Comparison of ENCODE assay signal across 29 cellular contexts in genomic region chr9:68627594-68627993, GRCh38.
"Had no signal": no experiment of that assay in that cellular context is flagged by ENCODE, and none has a peak within 500 bp of the region (broad histone marks: within the 10 kb centered on the region; RNA-seq: fewer than 3 reads in every experiment).

No MANE protein-coding gene starts in this region.

- H3K4me1 ChIP-seq: ascending aorta, breast epithelium, colonic mucosa, esophagus squamous epithelium, gastroesophageal sphincter had no signal

- DNase-seq: activated CD4-positive, alpha-beta memory T cell treated with anti-CD3 and anti-CD28 coated beads for 36 hours; activated CD4-positive, alpha-beta T cell treated with anti-CD3 and anti-CD28 coated beads for 36 hours; activated CD4-positive, alpha-beta T cell treated with anti-CD3 and anti-CD28 coated beads, Interleukin-2, amount 10 ng/mL, durations not matched to agents 24 days and 14 days; activated CD4-positive, CD25-positive, alpha-beta regulatory T cell; activated CD4-positive, CD25-positive, alpha-beta regulatory T cell treated with anti-CD3 and anti-CD28 coated beads, Interleukin-2, amount 50 U/mL, for 72 hours; activated CD8-positive, alpha-beta memory T cell treated with anti-CD3 and anti-CD28 coated beads, Interleukin-2, amount 10 ng/mL, durations not matched to agents 7 days and 5 days; activated CD8-positive, alpha-beta memory T cell treated with anti-CD3 and anti-CD28 coated beads, Interleukin-2, amount 50 U/mL, for 48 hours; activated CD8-positive, alpha-beta T cell treated with anti-CD3 and anti-CD28 coated beads, Interleukin-2, amount 10 ng/mL, durations not matched to agents 7 days and 5 days; activated gamma-delta T cell; activated naive CD4-positive, alpha-beta T cell; activated naive CD4-positive, alpha-beta T cell treated with anti-CD3 and anti-CD28 coated beads, Interleukin-2, amount 10 ng/mL, durations not matched to agents 7 days and 5 days; activated naive CD8-positive, alpha-beta T cell treated with anti-CD3 and anti-CD28 coated beads, Interleukin-2, amount 10 ng/mL, durations not matched to agents 7 days and 5 days; activated T-cell treated with anti-CD3 and anti-CD28 coated beads for 4 hours; activated T-cell treated with anti-CD3 and anti-CD28 coated beads, Interleukin-2, amount 50 U/mL, for 24 hours; activated T-cell treated with anti-CD3 and anti-CD28 coated beads, Interleukin-2, amount 50 U/mL, for 72 hours; central memory CD4-positive, alpha-beta T cell; cerebellar nuclear complex; colonic mucosa; effector CD8-positive, alpha-beta T cell; esophagus squamous epithelium; foreskin melanocyte; heart right ventricle; T-helper 2 cell had no signal

- ATAC-seq: activated CD4-positive, alpha-beta T cell treated with anti-CD3 and anti-CD28 coated beads for 36 hours; activated CD8-positive, alpha-beta memory T cell treated with anti-CD3 and anti-CD28 coated beads, Interleukin-2, amount 10 ng/mL, durations not matched to agents 7 days and 5 days; activated CD8-positive, alpha-beta T cell treated with anti-CD3 and anti-CD28 coated beads, Interleukin-2, amount 10 ng/mL, durations not matched to agents 7 days and 5 days; activated naive CD4-positive, alpha-beta T cell treated with anti-CD3 and anti-CD28 coated beads, Interleukin-2, amount 50 U/mL, for 72 hours; activated T-cell treated with anti-CD3 and anti-CD28 coated beads, Interleukin-2, amount 50 U/mL, for 72 hours; gastroesophageal sphincter; heart right ventricle had no signal

- H3K27ac ChIP-seq: ascending aorta, breast epithelium, colonic mucosa, epithelial cell of prostate, esophagus squamous epithelium, gastroesophageal sphincter, heart right ventricle had no signal

- H3K27me3 ChIP-seq: ascending aorta, breast epithelium, cardiac muscle cell, colonic mucosa, esophagus squamous epithelium, gastroesophageal sphincter, heart right ventricle had no signal

- H3K9me3 ChIP-seq: ascending aorta, breast epithelium, colonic mucosa, esophagus squamous epithelium, gastroesophageal sphincter, heart right ventricle had no signal

- H3K36me3 ChIP-seq: ascending aorta, breast epithelium, cardiac muscle cell, colonic mucosa, esophagus squamous epithelium, gastroesophageal sphincter, heart right ventricle had no signal

- H3K4me3 ChIP-seq: ascending aorta, breast epithelium, cardiac muscle cell, colonic mucosa, esophagus squamous epithelium, gastroesophageal sphincter, heart right ventricle had no signal
